In genomic region chr10:43316988-43317387, GRCh38 we compare ENCODE assay signal across 1 cellular context.
TF ChIP-seq lines count a peak whose summit lies in the region.

No MANE protein-coding gene starts in this region.

TF ChIP-seq in H1, 55 proteins besides CTCF, POLR2A, EP300 and RAD21:
- TF ChIP-seq GTF2F1 (IDR thresholded peaks at IDR 0.05; ENCODE audit: borderline replicate concordance, low read depth, low read length) (no peak), CBX5 (IDR thresholded peaks at IDR 0.05; ENCODE audit: low read depth, low read length) (no peak), SRF (IDR thresholded peaks at IDR 0.05; ENCODE audit: low read depth, low read length) (no peak), PHF8 (conservative IDR thresholded peaks at IDR 0.05; ENCODE audit: low read depth, low read length) (no peak), CBX8 (IDR thresholded peaks at IDR 0.05; ENCODE audit: borderline replicate concordance, low read depth, low read length) (no peak), CREB1 (IDR thresholded peaks at IDR 0.05) (no peak), TAF7 (optimal IDR thresholded peaks at IDR 0.05; ENCODE audit: borderline replicate concordance, low read depth, low read length) (no peak), SIX5 (IDR thresholded peaks at IDR 0.05; ENCODE audit: low read depth, low read length) (no peak), BRCA1 (IDR thresholded peaks at IDR 0.05; ENCODE audit: low read depth, low read length) (no peak), KDM4A (IDR thresholded peaks at IDR 0.05; ENCODE audit: low read depth, low read length, severe bottlenecking) (no peak), MAFK (IDR thresholded peaks at IDR 0.05; ENCODE audit: low read depth, low read length) (no peak), SP1 (IDR thresholded peaks at IDR 0.05; ENCODE audit: low read depth, low read length) (no peak), FOSL1 (IDR thresholded peaks at IDR 0.05; ENCODE audit: insufficient read depth, low read depth, low read length) (no peak), EGR1 (IDR thresholded peaks at IDR 0.05; ENCODE audit: borderline replicate concordance, low read depth, low read length) (no peak), RBBP5 (IDR thresholded peaks at IDR 0.05; ENCODE audit: borderline replicate concordance, low read depth, low read length) (no peak)
